Comparison of ENCODE assay signal across 1 cellular context in the genomic region with DNA sequence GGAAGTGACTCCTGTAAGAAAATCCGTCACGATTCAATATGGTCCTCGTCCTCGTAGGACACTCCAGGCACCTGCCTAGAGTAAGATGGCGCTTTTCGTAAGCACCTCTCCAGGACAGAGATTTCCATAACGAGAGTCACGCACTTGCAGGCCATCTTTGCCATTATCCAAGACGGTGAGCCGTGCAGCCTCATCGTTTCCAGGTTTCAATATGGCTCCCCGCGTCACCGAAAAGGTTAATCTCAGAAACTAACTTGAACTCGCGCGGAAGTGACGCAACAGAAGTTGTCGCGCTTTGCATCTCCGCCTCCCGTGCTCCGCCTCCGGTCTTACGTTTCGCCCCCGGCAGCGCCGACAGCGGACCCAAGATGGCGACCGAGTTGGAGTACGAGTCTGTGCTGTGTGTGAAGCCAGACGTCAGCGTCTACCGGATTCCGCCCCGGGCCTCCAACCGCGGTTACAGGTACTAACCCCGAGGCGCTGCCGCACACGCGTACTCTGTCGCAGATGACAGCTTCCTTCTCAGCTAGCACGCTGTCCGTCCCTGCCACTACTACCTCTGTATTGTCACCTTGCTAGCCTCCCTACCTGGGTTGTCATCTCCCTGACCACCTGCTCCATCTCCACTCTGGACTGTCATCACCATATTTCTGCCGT.
A peak's percentile ranks its signal among the peaks of the same experiment; 100 is the strongest.
TF ChIP-seq lines count a peak whose summit lies in the region.

TSS of gene NECAP1 (plus strand) at position 354 of the 657 bp plus-strand sequence. CDS start at position 369, 15 bp downstream.

TF ChIP-seq in HepG2, 621 proteins besides CTCF, POLR2A, EP300 and RAD21 (continued from another document and continues in another):
- TF ChIP-seq, protein P1, sequence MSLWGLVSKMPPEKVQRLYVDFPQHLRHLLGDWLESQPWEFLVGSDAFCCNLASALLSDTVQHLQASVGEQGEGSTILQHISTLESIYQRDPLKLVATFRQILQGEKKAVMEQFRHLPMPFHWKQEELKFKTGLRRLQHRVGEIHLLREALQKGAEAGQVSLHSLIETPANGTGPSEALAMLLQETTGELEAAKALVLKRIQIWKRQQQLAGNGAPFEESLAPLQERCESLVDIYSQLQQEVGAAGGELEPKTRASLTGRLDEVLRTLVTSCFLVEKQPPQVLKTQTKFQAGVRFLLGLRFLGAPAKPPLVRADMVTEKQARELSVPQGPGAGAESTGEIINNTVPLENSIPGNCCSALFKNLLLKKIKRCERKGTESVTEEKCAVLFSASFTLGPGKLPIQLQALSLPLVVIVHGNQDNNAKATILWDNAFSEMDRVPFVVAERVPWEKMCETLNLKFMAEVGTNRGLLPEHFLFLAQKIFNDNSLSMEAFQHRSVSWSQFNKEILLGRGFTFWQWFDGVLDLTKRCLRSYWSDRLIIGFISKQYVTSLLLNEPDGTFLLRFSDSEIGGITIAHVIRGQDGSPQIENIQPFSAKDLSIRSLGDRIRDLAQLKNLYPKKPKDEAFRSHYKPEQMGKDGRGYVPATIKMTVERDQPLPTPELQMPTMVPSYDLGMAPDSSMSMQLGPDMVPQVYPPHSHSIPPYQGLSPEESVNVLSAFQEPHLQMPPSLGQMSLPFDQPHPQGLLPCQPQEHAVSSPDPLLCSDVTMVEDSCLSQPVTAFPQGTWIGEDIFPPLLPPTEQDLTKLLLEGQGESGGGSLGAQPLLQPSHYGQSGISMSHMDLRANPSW (CRISPR knock-in tag; IDR thresholded peaks at IDR 0.05; ENCODE audit: borderline replicate concordance) = 0 out of 2 replicates have a peak, but pooled peaks have one; percentile 76
- TF ChIP-seq NR2F2 (IDR thresholded peaks at IDR 0.05; ENCODE audit: borderline replicate concordance, low read depth) = no peak
- TF ChIP-seq ZNF350 (CRISPR knock-in tag; IDR thresholded peaks at IDR 0.05; ENCODE audit: borderline replicate concordance, low read depth) = peak; percentile 88
- TF ChIP-seq, protein P2, sequence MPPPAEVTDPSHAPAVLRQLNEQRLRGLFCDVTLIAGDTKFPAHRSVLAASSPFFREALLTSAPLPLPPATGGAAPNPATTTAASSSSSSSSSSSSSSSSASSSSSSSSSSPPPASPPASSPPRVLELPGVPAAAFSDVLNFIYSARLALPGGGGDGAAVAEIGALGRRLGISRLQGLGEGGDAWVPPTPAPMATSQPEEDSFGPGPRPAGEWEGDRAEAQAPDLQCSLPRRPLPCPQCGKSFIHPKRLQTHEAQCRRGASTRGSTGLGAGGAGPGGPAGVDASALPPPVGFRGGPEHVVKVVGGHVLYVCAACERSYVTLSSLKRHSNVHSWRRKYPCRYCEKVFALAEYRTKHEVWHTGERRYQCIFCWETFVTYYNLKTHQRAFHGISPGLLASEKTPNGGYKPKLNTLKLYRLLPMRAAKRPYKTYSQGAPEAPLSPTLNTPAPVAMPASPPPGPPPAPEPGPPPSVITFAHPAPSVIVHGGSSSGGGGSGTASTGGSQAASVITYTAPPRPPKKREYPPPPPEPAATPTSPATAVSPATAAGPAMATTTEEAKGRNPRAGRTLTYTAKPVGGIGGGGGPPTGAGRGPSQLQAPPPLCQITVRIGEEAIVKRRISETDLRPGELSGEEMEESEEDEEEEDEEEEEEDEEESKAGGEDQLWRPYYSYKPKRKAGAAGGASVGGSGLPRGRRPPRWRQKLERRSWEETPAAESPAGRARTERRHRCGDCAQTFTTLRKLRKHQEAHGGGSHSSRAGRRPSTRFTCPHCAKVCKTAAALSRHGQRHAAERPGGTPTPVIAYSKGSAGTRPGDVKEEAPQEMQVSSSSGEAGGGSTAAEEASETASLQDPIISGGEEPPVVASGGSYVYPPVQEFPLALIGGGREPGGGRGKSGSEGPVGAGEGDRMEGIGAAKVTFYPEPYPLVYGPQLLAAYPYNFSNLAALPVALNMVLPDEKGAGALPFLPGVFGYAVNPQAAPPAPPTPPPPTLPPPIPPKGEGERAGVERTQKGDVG (CRISPR knock-in tag; IDR thresholded peaks at IDR 0.05; ENCODE audit: borderline replicate concordance) = peak; percentile 63
- peak; percentile 77; the same call in 1 of the 2 replicates for TF ChIP-seq ARNT2 (CRISPR knock-in tag; IDR thresholded peaks at IDR 0.05; ENCODE audit: low read depth)
- TF ChIP-seq ZNF343 (CRISPR knock-in tag; IDR thresholded peaks at IDR 0.05) = no peak
- peak; percentile 96 for TF ChIP-seq YY1 (IDR thresholded peaks at IDR 0.05; ENCODE audit: insufficient read depth, insufficient replicate concordance, low read depth, low read length)
- TF ChIP-seq ZNF572 (CRISPR knock-in tag; IDR thresholded peaks at IDR 0.05) = no peak
- peak; percentile 94 for TF ChIP-seq CREB1 (IDR thresholded peaks at IDR 0.05)
- TF ChIP-seq CREB1 (CRISPR knock-in tag; IDR thresholded peaks at IDR 0.05) = peak; percentile 96
- peak; percentile 45; the same call in 1 of the 2 replicates for TF ChIP-seq REPIN1 (CRISPR knock-in tag; IDR thresholded peaks at IDR 0.05; ENCODE audit: borderline replicate concordance, low read depth)
- TF ChIP-seq KDM1A (CRISPR knock-in tag; IDR thresholded peaks at IDR 0.05) = no peak
- TF ChIP-seq ZMAT3 (CRISPR knock-in tag; conservative IDR thresholded peaks at IDR 0.05) = no peak
- TF ChIP-seq, protein P3, sequence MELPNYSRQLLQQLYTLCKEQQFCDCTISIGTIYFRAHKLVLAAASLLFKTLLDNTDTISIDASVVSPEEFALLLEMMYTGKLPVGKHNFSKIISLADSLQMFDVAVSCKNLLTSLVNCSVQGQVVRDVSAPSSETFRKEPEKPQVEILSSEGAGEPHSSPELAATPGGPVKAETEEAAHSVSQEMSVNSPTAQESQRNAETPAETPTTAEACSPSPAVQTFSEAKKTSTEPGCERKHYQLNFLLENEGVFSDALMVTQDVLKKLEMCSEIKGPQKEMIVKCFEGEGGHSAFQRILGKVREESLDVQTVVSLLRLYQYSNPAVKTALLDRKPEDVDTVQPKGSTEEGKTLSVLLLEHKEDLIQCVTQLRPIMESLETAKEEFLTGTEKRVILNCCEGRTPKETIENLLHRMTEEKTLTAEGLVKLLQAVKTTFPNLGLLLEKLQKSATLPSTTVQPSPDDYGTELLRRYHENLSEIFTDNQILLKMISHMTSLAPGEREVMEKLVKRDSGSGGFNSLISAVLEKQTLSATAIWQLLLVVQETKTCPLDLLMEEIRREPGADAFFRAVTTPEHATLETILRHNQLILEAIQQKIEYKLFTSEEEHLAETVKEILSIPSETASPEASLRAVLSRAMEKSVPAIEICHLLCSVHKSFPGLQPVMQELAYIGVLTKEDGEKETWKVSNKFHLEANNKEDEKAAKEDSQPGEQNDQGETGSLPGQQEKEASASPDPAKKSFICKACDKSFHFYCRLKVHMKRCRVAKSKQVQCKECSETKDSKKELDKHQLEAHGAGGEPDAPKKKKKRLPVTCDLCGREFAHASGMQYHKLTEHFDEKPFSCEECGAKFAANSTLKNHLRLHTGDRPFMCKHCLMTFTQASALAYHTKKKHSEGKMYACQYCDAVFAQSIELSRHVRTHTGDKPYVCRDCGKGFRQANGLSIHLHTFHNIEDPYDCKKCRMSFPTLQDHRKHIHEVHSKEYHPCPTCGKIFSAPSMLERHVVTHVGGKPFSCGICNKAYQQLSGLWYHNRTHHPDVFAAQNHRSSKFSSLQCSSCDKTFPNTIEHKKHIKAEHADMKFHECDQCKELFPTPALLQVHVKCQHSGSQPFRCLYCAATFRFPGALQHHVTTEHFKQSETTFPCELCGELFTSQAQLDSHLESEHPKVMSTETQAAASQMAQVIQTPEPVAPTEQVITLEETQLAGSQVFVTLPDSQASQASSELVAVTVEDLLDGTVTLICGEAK (IDR thresholded peaks at IDR 0.05) = no peak
- TF ChIP-seq, protein P3 (CRISPR knock-in tag; IDR thresholded peaks at IDR 0.05) = peak; percentile 16; the same call in 1 of the 2 replicates
- no peak for TF ChIP-seq ZNF615 (CRISPR knock-in tag; IDR thresholded peaks at IDR 0.05; ENCODE audit: borderline replicate concordance)
- TF ChIP-seq TBX3 (IDR thresholded peaks at IDR 0.05; ENCODE audit: borderline replicate concordance) = peak; percentile 32; the same call in 1 of the 2 replicates
- TF ChIP-seq ZBTB42 (CRISPR knock-in tag; IDR thresholded peaks at IDR 0.05) = no peak
- no peak for TF ChIP-seq ZBTB1 (CRISPR knock-in tag; IDR thresholded peaks at IDR 0.05; ENCODE audit: borderline replicate concordance)
- no peak for TF ChIP-seq ZKSCAN5 (CRISPR knock-in tag; IDR thresholded peaks at IDR 0.05)
- 0 out of 2 replicates have a peak, but pooled peaks have one; percentile 33 for TF ChIP-seq KAT7 (CRISPR knock-in tag; IDR thresholded peaks at IDR 0.05; ENCODE audit: borderline replicate concordance)
- no peak for TF ChIP-seq KDM6A (CRISPR knock-in tag; IDR thresholded peaks at IDR 0.05; ENCODE audit: low read depth)
- peak; percentile 89 for TF ChIP-seq ZNF644 (CRISPR knock-in tag; IDR thresholded peaks at IDR 0.05; ENCODE audit: low read depth)
- 0 out of 2 replicates have a peak, but pooled peaks have one; percentile 55 for TF ChIP-seq HIVEP1 (CRISPR knock-in tag; IDR thresholded peaks at IDR 0.05)
- no peak for TF ChIP-seq NR2F6 (IDR thresholded peaks at IDR 0.05)
- TF ChIP-seq NR2F6 (CRISPR knock-in tag; IDR thresholded peaks at IDR 0.05) = peak; percentile 64; the same call in 1 of the 2 replicates
- TF ChIP-seq ZZZ3 (CRISPR knock-in tag; IDR thresholded peaks at IDR 0.05; ENCODE audit: borderline replicate concordance) = 0 out of 2 replicates have a peak, but pooled peaks have one; percentile 67
- no peak for TF ChIP-seq RBAK (CRISPR knock-in tag; IDR thresholded peaks at IDR 0.05)
- no peak for TF ChIP-seq PRDM4 (CRISPR knock-in tag; IDR thresholded peaks at IDR 0.05; ENCODE audit: borderline replicate concordance)
- no peak for TF ChIP-seq TCF7 (IDR thresholded peaks at IDR 0.05; ENCODE audit: low read depth)
- TF ChIP-seq ZSCAN29 (CRISPR knock-in tag; conservative IDR thresholded peaks at IDR 0.05) = peak; percentile 79; the same call in 1 of the 2 replicates
- TF ChIP-seq THAP7 (CRISPR knock-in tag; IDR thresholded peaks at IDR 0.05) = no peak; the same call in 1 of the 2 replicates
- TF ChIP-seq TOPORS (CRISPR knock-in tag; IDR thresholded peaks at IDR 0.05) = 0 out of 2 replicates have a peak, but pooled peaks have one; percentile 51
- TF ChIP-seq ZNF549 (CRISPR knock-in tag; IDR thresholded peaks at IDR 0.05) = no peak
- TF ChIP-seq MED1 (CRISPR knock-in tag; IDR thresholded peaks at IDR 0.05) = peak; percentile 55
- no peak for TF ChIP-seq ZNF232 (CRISPR knock-in tag; IDR thresholded peaks at IDR 0.05; ENCODE audit: borderline replicate concordance)
- TF ChIP-seq ZNF619 (CRISPR knock-in tag; IDR thresholded peaks at IDR 0.05) = peak; percentile 68; the same call in 1 of the 2 replicates
- no peak for TF ChIP-seq CAMTA2 (CRISPR knock-in tag; IDR thresholded peaks at IDR 0.05; ENCODE audit: borderline replicate concordance)
- no peak; the same call in 1 of the 2 replicates for TF ChIP-seq NFKB2 (CRISPR knock-in tag; IDR thresholded peaks at IDR 0.05; ENCODE audit: borderline replicate concordance)
- TF ChIP-seq ZNF451 (CRISPR knock-in tag; IDR thresholded peaks at IDR 0.05) = peak; percentile 64; the same call in 1 of the 2 replicates
- peak; percentile 89 for TF ChIP-seq NR2C2 (CRISPR knock-in tag; IDR thresholded peaks at IDR 0.05; ENCODE audit: borderline replicate concordance)
- no peak for TF ChIP-seq PCBP1 (IDR thresholded peaks at IDR 0.05; ENCODE audit: borderline replicate concordance, low read depth, low read length)
- 0 out of 2 replicates have a peak, but pooled peaks have one; percentile 4 for TF ChIP-seq ZNF431 (CRISPR knock-in tag; IDR thresholded peaks at IDR 0.05; ENCODE audit: borderline replicate concordance, low read depth)
- no peak for TF ChIP-seq ZNF678 (CRISPR knock-in tag; IDR thresholded peaks at IDR 0.05)
- TF ChIP-seq IRX3 (CRISPR knock-in tag; IDR thresholded peaks at IDR 0.05; ENCODE audit: borderline replicate concordance, low read depth) = no peak
- TF ChIP-seq HOXA3 (CRISPR knock-in tag; IDR thresholded peaks at IDR 0.05) = peak; percentile 99
